Comparison of ENCODE assay signal across 8 cellular contexts in the genomic region with DNA sequence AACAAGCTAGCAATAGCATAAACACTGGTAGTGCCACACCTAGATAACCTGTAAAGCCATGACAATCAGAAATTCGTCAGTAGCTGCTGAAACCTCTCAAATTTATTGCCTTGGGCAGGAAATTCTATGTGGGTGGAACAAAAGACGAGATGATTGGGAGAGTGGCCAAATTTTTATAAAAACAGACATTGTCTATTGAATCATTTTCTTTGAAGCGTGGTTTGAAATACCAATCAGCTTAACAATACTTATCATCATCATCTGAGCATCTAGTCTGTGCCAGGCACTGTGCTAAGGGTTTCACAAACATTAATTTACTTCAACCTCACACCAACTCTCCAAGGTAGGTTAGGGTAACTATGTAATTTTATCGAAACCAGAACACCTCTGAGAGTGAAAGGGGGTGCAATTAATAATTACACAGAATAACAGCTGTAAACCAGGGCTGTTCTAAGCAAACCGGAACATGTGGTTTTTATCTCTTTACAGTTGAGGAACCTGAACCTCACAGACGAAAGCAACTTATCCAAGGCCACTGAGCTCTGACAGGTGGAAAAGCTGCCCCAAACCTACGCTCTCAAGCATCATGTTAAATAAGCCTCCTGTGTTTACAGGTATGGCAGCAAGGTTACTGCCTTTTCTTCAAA. TPM values are rescaled to one million over a fixed set of nuclear protein-coding genes. Genes with fewer than 3 reads are reported as not detected.
DNase-seq lines count a peak whose midpoint lies in the region; ATAC-seq and TF ChIP-seq lines count a peak whose summit lies in the region.

No MANE protein-coding gene starts in this region.

- no peak overlapping the region for H3K4me2 ChIP-seq in Karpas-422 (ENCODE audit: low read depth, low read length, poor library complexity, severe bottlenecking)

- no peaks in the 10 kb centered on the region for H3K36me3 Mint-ChIP-seq in activated T-helper 2 cell treated with anti-CD3 and anti-CD28 coated beads, Interferon-gamma antibody, Interleukin-2, Interleukin-4, amounts not matched to agents 10 μg/mL and 5 μg/mL and 100 μg/mL, durations not matched to agents 14 hours and 24 hours and 36 hours (ENCODE audit: low read depth)

- TF ChIP-seq CTCF in tibial nerve (IDR thresholded peaks at IDR 0.05), result no peak

- H3K27ac Mint-ChIP-seq in activated T-helper 2 cell treated with anti-CD3 and anti-CD28 coated beads, Interferon-gamma antibody, Interleukin-2, Interleukin-4, amounts not matched to agents 10 μg/mL and 5 μg/mL and 100 μg/mL, durations not matched to agents 14 hours and 24 hours and 36 hours, result peak overlapping the region; percentile 55

- peak; percentile 72 for DNase-seq in ELR (ENCODE audit: low read depth)
- peak; percentile 14 for DNase-seq in activated T-helper 2 cell treated with anti-CD3 and anti-CD28 coated beads, Interferon-gamma antibody, Interleukin-2, Interleukin-4, amounts not matched to agents 10 μg/mL and 5 μg/mL and 100 μg/mL, durations not matched to agents 14 hours and 24 hours and 36 hours (ENCODE audit: low spot score)
- no peak for DNase-seq in Karpas-422
- no peak for DNase-seq in tibial nerve (ENCODE audit: low spot score in 2 of 2)
- DNase-seq in C1 segment of cervical spinal cord (lab: John Stamatoyannopoulos, UW), result no peak

- H3K9me3 Mint-ChIP-seq in activated T-helper 2 cell treated with anti-CD3 and anti-CD28 coated beads, Interferon-gamma antibody, Interleukin-2, Interleukin-4, amounts not matched to agents 10 μg/mL and 5 μg/mL and 100 μg/mL, durations not matched to agents 14 hours and 24 hours and 36 hours, result no peaks in the 10 kb centered on the region

- H3K4me1 Mint-ChIP-seq in activated T-helper 2 cell treated with anti-CD3 and anti-CD28 coated beads, Interferon-gamma antibody, Interleukin-2, Interleukin-4, amounts not matched to agents 10 μg/mL and 5 μg/mL and 100 μg/mL, durations not matched to agents 14 hours and 24 hours and 36 hours (ENCODE audit: low read depth), result peaks cover 25% of the 10 kb centered on the region

- no peaks in the 10 kb centered on the region for H4K20me1 ChIP-seq in Karpas-422 (ENCODE audit: insufficient read depth, low read depth, low read length)

- no peaks in the 10 kb centered on the region for H3K9me2 ChIP-seq in Karpas-422 (replicated peaks; ENCODE audit: insufficient read depth, low read length)

- no peak overlapping the region for H2AFZ ChIP-seq in Karpas-422 (ENCODE audit: low read length)

- H3K4me3 Mint-ChIP-seq in activated T-helper 2 cell treated with anti-CD3 and anti-CD28 coated beads, Interferon-gamma antibody, Interleukin-2, Interleukin-4, amounts not matched to agents 10 μg/mL and 5 μg/mL and 100 μg/mL, durations not matched to agents 14 hours and 24 hours and 36 hours (ENCODE audit: low read depth), result peak overlapping the region; percentile 5

- WGBS in tibial nerve, 2 donors, result 42 to 47% methylated on average over 7 of the region's 7 CpGs

- intact Hi-C loops in activated T-helper 2 cell treated with anti-CD3 and anti-CD28 coated beads, Interferon-gamma antibody, Interleukin-2, Interleukin-4, amounts not matched to agents 10 μg/mL and 5 μg/mL and 100 μg/mL, durations not matched to agents 14 hours and 24 hours and 36 hours (cut with micrococcal nuclease), result loop anchor here (1.0 kb wide), 1 partner anchor 45 kb away; no protein-coding TSS in a partner anchor

- H3K36me3 ChIP-seq in muscle layer of duodenum (ENCODE audit: control insufficient read depth in 1 of 2, insufficient read depth in 2 of 2, low read length in 2 of 2), result no peaks in the 10 kb centered on the region
- no peaks in the 10 kb centered on the region for H3K36me3 ChIP-seq in Karpas-422 (ENCODE audit: insufficient read depth, low read length)
- H3K36me3 ChIP-seq in tibial nerve, result no peaks in the 10 kb centered on the region

- H3K9me3 ChIP-seq in muscle layer of duodenum (ENCODE audit: control insufficient read depth in 1 of 2, low read length in 2 of 2) (no peaks in the 10 kb centered on the region), Karpas-422 (ENCODE audit: low read length) (no peaks in the 10 kb centered on the region), tibial nerve (no peaks in the 10 kb centered on the region)

- peak overlapping the region; percentile 70 for H3K27ac ChIP-seq in muscle layer of duodenum (ENCODE audit: low read length)
- H3K27ac ChIP-seq in Karpas-422 (ENCODE audit: low read length), result no peak overlapping the region
- H3K27ac ChIP-seq in tibial nerve, result no peak overlapping the region

- no peak for TF ChIP-seq EP300 in tibial nerve (IDR thresholded peaks at IDR 0.05)

- H3K4me3 ChIP-seq in muscle layer of duodenum (ENCODE audit: low read depth in 1 of 2, low read length in 2 of 2) (peak overlapping the region in 1 of 2 donors; percentile 19), Karpas-422 (ENCODE audit: low read length) (no peak overlapping the region), tibial nerve (no peak overlapping the region)

- no peaks in the 10 kb centered on the region for H3K27me3 ChIP-seq in muscle layer of duodenum (ENCODE audit: low read depth, low read length)
- H3K27me3 ChIP-seq in Karpas-422 (ENCODE audit: low read length), result no peaks in the 10 kb centered on the region
- H3K27me3 ChIP-seq in tibial nerve, result no peaks in the 10 kb centered on the region

- H3K27me3 Mint-ChIP-seq in activated T-helper 2 cell treated with anti-CD3 and anti-CD28 coated beads, Interferon-gamma antibody, Interleukin-2, Interleukin-4, amounts not matched to agents 10 μg/mL and 5 μg/mL and 100 μg/mL, durations not matched to agents 14 hours and 24 hours and 36 hours (ENCODE audit: low read depth), result no peaks in the 10 kb centered on the region

- H3K79me2 ChIP-seq in Karpas-422 (ENCODE audit: low read length), result no peaks in the 10 kb centered on the region

- no peak for TF ChIP-seq POLR2A in tibial nerve (IDR thresholded peaks at IDR 0.05)

- no peak overlapping the region for H3K9ac ChIP-seq in Karpas-422 (ENCODE audit: low read length)

- H3K4me1 ChIP-seq in muscle layer of duodenum (ENCODE audit: control insufficient read depth in 1 of 2, insufficient read depth in 2 of 2, low read length in 2 of 2) (peaks cover 5 to 7% of the 10 kb centered on the region in 2 donors), Karpas-422 (ENCODE audit: low read length) (peaks cover 6% of the 10 kb centered on the region; the same call in 1 of the 2 replicates), tibial nerve (peaks cover 0 to 16% (median 5%) of the 10 kb centered on the region in 4 donors)

- ATAC-seq in GM21367 (IDR thresholded peaks at IDR 0.05; ENCODE audit: unreplicated experiment) (peak; percentile 91), HG03558 (IDR thresholded peaks at IDR 0.05; ENCODE audit: extremely low read depth, unreplicated experiment) (peak; percentile 92)

RNA-seq across cellular contexts. Expression of a gene that starts 43.4 kb away (rescaled TPM):
- total RNA-seq in activated T-helper 2 cell treated with anti-CD3 and anti-CD28 coated beads, Interferon-gamma antibody, Interleukin-2, Interleukin-4, amounts not matched to agents 10 μg/mL and 5 μg/mL and 100 μg/mL, durations not matched to agents 14 hours and 24 hours and 36 hours, result 1.5 and 2.4 TPM in 2 replicates
- total RNA-seq in Karpas-422 (2014; rRNA removed; shearing (Covaris generic); ENCODE audit: low replicate concordance), result 2.6 and 3.8 TPM in 2 replicates
- total RNA-seq in tibial nerve, result 10 to 100 TPM in 2 of 4 donors, 1 to 10 TPM in 2; 8.6 to 17.3 (median 12.6) TPM

RNA-seq across cellular contexts. Expression of a gene that starts 51.8 kb away (rescaled TPM):
- 17.2 and 20.0 TPM in 2 replicates for total RNA-seq in activated T-helper 2 cell treated with anti-CD3 and anti-CD28 coated beads, Interferon-gamma antibody, Interleukin-2, Interleukin-4, amounts not matched to agents 10 μg/mL and 5 μg/mL and 100 μg/mL, durations not matched to agents 14 hours and 24 hours and 36 hours
- 41.9 and 49.9 TPM in 2 replicates for total RNA-seq in Karpas-422 (2014; rRNA removed; shearing (Covaris generic); ENCODE audit: low replicate concordance)
- 100 to 1,000 TPM; 120 to 243 (median 185) TPM for total RNA-seq in tibial nerve

Comparison
In these comparisons a context has a peak if more than half of its experiments do, and no peak if none do; other contexts are left out.
1. DNase-seq: peak in ELR (single experiment) and activated T-helper 2 cell treated with anti-CD3 and anti-CD28 coated beads, Interferon-gamma antibody, Interleukin-2, Interleukin-4, amounts not matched to agents 10 μg/mL and 5 μg/mL and 100 μg/mL, durations not matched to agents 14 hours and 24 hours and 36 hours (single experiment); none in Karpas-422 (single experiment), tibial nerve (0 of 2) and C1 segment of cervical spinal cord (0 of 14).